In the genomic region with DNA sequence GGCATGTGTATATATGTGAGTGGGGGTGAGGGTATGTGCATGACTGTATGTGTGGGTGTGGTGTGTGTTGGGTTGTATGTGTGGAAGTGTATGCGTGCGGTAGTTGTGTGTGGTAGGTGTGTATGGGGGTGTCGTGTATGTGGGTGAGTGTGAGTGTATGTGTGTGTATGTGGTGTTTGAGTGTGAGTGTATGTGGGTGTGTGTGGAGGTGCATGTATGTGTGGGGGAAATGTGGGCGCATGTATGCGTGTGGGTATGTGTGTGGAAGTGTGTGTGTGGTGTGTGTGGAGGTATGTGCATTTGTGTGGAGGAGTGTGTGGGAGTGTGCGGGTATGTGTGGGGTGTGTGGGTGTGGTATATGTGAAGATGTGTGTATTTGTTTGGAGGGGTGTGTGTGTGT, we compare ENCODE assay signal across 22 cellular contexts.
"Had no signal": no experiment of that assay in that cellular context is flagged by ENCODE, and none has a peak within 500 bp of the region (broad histone marks: within the 10 kb centered on the region; RNA-seq: fewer than 3 reads in every experiment).

No MANE protein-coding gene starts in this region.

- ATAC-seq: left ventricle myocardium superior; lower lobe of right lung; stimulated activated memory B cell treated with anti-CD40 and anti-IgM and Interleukin-4, amounts not matched to agents 10 μg/mL and 1 μg/mL and 100 μg/mL, for 72 hours; stimulated activated naive CD8-positive, alpha-beta T cell treated with anti-CD3 and anti-CD28 coated beads, Interleukin-15, Interleukin-2, amounts not matched to agents 100 U/mL and 50 U/mL, for 24 hours had no signal

- H3K9me3 ChIP-seq: lower lobe of right lung, testis, tibial artery, vagina had no signal

- H3K9ac ChIP-seq: parathyroid adenoma had no signal

- H3K27ac Mint-ChIP-seq: memory B cell; natural killer cell treated with Interleukin-12 subunit alpha and Interleukin-12 subunit beta and Interleukin-15 and Interleukin-18, amount 100 ng/mL, for 72 hours; progenitor cell of endocrine pancreas; stimulated activated memory B cell treated with anti-CD40 and anti-IgM and Interleukin-4, amounts not matched to agents 10 μg/mL and 1 μg/mL and 100 μg/mL, for 72 hours; type B pancreatic cell had no signal

- H3K79me2 ChIP-seq: parathyroid adenoma had no signal

- H3K4me1 ChIP-seq: lower lobe of right lung, parathyroid adenoma, sigmoid colon, testis, tibial artery, vagina had no signal

- H3K4me1 Mint-ChIP-seq: memory B cell; stimulated activated memory B cell treated with anti-CD40 and anti-IgM and Interleukin-4, amounts not matched to agents 10 μg/mL and 1 μg/mL and 100 μg/mL, for 72 hours had no signal

- H3K4me3 ChIP-seq: dorsolateral prefrontal cortex, lower lobe of right lung, sigmoid colon, testis, tibial artery, vagina had no signal

- H3K36me3 ChIP-seq: lower lobe of right lung, sigmoid colon, tibial artery, vagina had no signal

- H3K27me3 ChIP-seq: dorsolateral prefrontal cortex, sigmoid colon, testis, tibial artery, vagina had no signal

- FAIRE-seq: colon, frontal cortex, keratinocyte had no signal

- DNase-seq: dorsolateral prefrontal cortex; effector CD4-positive, alpha-beta T cell; left ventricle myocardium superior; lower lobe of right lung; sigmoid colon; stimulated activated CD4-positive, alpha-beta T cell treated with anti-CD3 and anti-CD28 coated beads, Interleukin-2, amount 100 ng/mL, for 24 hours; stimulated activated CD4-positive, alpha-beta T cell treated with anti-CD3 and anti-CD28 coated beads, Interleukin-4, amount 100 ng/mL, for 24 hours; stimulated activated naive CD8-positive, alpha-beta T cell treated with anti-CD3 and anti-CD28 coated beads, Interleukin-15, Interleukin-2, amounts not matched to agents 100 U/mL and 50 U/mL, for 24 hours; substantia nigra; testis; tibial artery had no signal

- H3K27ac ChIP-seq: lower lobe of right lung, parathyroid adenoma, sigmoid colon, testis, tibial artery, vagina had no signal

- H3K36me3 Mint-ChIP-seq: memory B cell; natural killer cell treated with Interleukin-12 subunit alpha and Interleukin-12 subunit beta and Interleukin-15 and Interleukin-18, amount 100 ng/mL, for 72 hours; stimulated activated memory B cell treated with anti-CD40 and anti-IgM and Interleukin-4, amounts not matched to agents 10 μg/mL and 1 μg/mL and 100 μg/mL, for 72 hours; type B pancreatic cell had no signal

- H2AFZ ChIP-seq: parathyroid adenoma had no signal

- H3K4me3 Mint-ChIP-seq: memory B cell; natural killer cell treated with Interleukin-12 subunit alpha and Interleukin-12 subunit beta and Interleukin-15 and Interleukin-18, amount 100 ng/mL, for 72 hours; neural crest cell; stimulated activated memory B cell treated with anti-CD40 and anti-IgM and Interleukin-4, amounts not matched to agents 10 μg/mL and 1 μg/mL and 100 μg/mL, for 72 hours; type B pancreatic cell had no signal
